14 cellular contexts compared by ENCODE assay signal in genomic region chr1:58818075-58818474, GRCh38. TPM values are rescaled to one million over a fixed set of nuclear protein-coding genes. Genes with fewer than 3 reads are reported as not detected.
A peak's percentile ranks its signal among the peaks of the same experiment; 100 is the strongest.
DNase-seq lines count a peak whose midpoint lies in the region; ATAC-seq, FAIRE-seq and TF ChIP-seq lines count a peak whose summit lies in the region.
"Had no signal": no experiment of that assay in that cellular context is flagged by ENCODE, and none has a peak within 500 bp of the region (broad histone marks: within the 10 kb centered on the region; RNA-seq: fewer than 3 reads in every experiment).

No MANE protein-coding gene starts in this region.

- H3K9me1 ChIP-seq in endothelial cell of umbilical vein (replicated peaks; ENCODE audit: control insufficient read depth, extremely low read depth, insufficient read depth, low read length) = no peaks in the 10 kb centered on the region

- H3K4me1 ChIP-seq in PC-9 (replicated peaks; ENCODE audit: insufficient read depth) (peaks cover 56% of the 10 kb centered on the region), endothelial cell of umbilical vein (ENCODE audit: control insufficient read depth, extremely low read depth, insufficient read depth, low read length) (peaks cover 65% of the 10 kb centered on the region)

- no peaks in the 10 kb centered on the region for H3K36me3 ChIP-seq in PC-9 (ENCODE audit: low read depth)
- no peaks in the 10 kb centered on the region for H3K36me3 ChIP-seq in endothelial cell of umbilical vein (ENCODE audit: control insufficient read depth in 2 of 2, extremely low read depth in 1 of 2, insufficient read depth in 2 of 2, low read length in 2 of 2)
- no peaks in the 10 kb centered on the region for H3K36me3 ChIP-seq in WERI-Rb-1

- POLR2A ChIA-PET in PC-9 (lab: Charles Lee; ENCODE audit: unreplicated experiment) (interaction anchor here (0.6 to 1.1 kb wide), 5 partner anchors 32 to 245 kb away, joined by 3 to 11 read pairs (median 3); partner anchors contain the start of gene JUN), endothelial cell of umbilical vein (lab: Charles Lee) (interaction anchor here (1.1 to 1.2 kb wide), 2 partner anchors 34 to 65 kb away, joined by 3 to 4 read pairs; partner anchors contain the start of gene JUN)

- peak overlapping the region; percentile 93 for H3K4me2 ChIP-seq in PC-9
- H3K4me2 ChIP-seq in endothelial cell of umbilical vein (ENCODE audit: insufficient read depth, low read length) = peak overlapping the region; percentile 60

- intact Hi-C loops in PC-9 (cut with micrococcal nuclease; ENCODE audit: unreplicated experiment) = loop anchor here (10.0 kb wide), 1 partner anchor 207 kb away; no protein-coding TSS in a partner anchor
- intact Hi-C loops in endothelial cell of umbilical vein (cut with micrococcal nuclease) = loop anchor here (5.0 kb wide), 2 partner anchors 309 to 324 kb away; no protein-coding TSS in a partner anchor

- DNase-seq in DMS 273 (lab: John Stamatoyannopoulos, UW; ENCODE audit: unreplicated experiment) = peak; percentile 58
- no peak for DNase-seq in DMS 273 treated with DMSO at 0.1 percent for 48 hours (lab: John Stamatoyannopoulos, UW)
- peak; percentile 66 to 88 for DNase-seq in PC-9
- DNase-seq in endothelial cell of umbilical vein (ENCODE audit: low read depth, low spot score) = peak; percentile 91
- DNase-seq in renal cortical epithelial cell (ENCODE audit: low read depth) = peak; percentile 52
- DNase-seq in WERI-Rb-1 = no peak
- DNase-seq: activated CD4-positive, CD25-positive, alpha-beta regulatory T cell treated with anti-CD3 and anti-CD28 coated beads, Interleukin-2, amount 50 U/mL, for 72 hours; cerebellar nuclear complex; NCI-H2107; Right ventricle myocardium superior; stimulated activated naive CD4-positive, alpha-beta T cell had no signal

- H4K20me1 ChIP-seq in PC-9 (ENCODE audit: insufficient read depth) = no peaks in the 10 kb centered on the region
- no peaks in the 10 kb centered on the region for H4K20me1 ChIP-seq in endothelial cell of umbilical vein (replicated peaks; ENCODE audit: control insufficient read depth, extremely low read depth, insufficient read depth, low read length)

- H3K4me3 ChIP-seq in PC-9 (no peak overlapping the region), endothelial cell of umbilical vein (replicated peaks in 1 of 3; ENCODE audit: insufficient read depth in 1 of 3, low read depth in 1 of 3, low read length in 3 of 3) (no peak overlapping the region), WERI-Rb-1 (ENCODE audit: low read depth, low read length) (no peak overlapping the region)

- TF ChIP-seq CTCF in PC-9 (conservative IDR thresholded peaks at IDR 0.05) (no peak), endothelial cell of umbilical vein (IDR thresholded peaks at IDR 0.05; ENCODE audit: extremely low read depth in 1 of 2, insufficient read depth in 1 of 2, low read depth in 1 of 2, low read length in 2 of 2) (no peak), WERI-Rb-1 (IDR thresholded peaks at IDR 0.05; ENCODE audit: low read depth, low read length) (no peak)

- H3K9me3 ChIP-seq in PC-9 (ENCODE audit: insufficient read depth, low read depth) (no peaks in the 10 kb centered on the region), endothelial cell of umbilical vein (replicated peaks; ENCODE audit: control insufficient read depth, insufficient read depth, low read length) (no peaks in the 10 kb centered on the region), WERI-Rb-1 (ENCODE audit: severe bottlenecking) (no peaks in the 10 kb centered on the region)

- no peaks in the 10 kb centered on the region for H3K27me3 ChIP-seq in PC-9 (ENCODE audit: insufficient read depth, low read depth)
- no peaks in the 10 kb centered on the region for H3K27me3 ChIP-seq in endothelial cell of umbilical vein (ENCODE audit: control insufficient read depth in 2 of 2, insufficient read depth in 2 of 2, low read length in 2 of 2)
- no peaks in the 10 kb centered on the region for H3K27me3 ChIP-seq in WERI-Rb-1 (ENCODE audit: insufficient read depth, low read depth, severe bottlenecking)

- peak overlapping the region; percentile 12 for H3K9ac ChIP-seq in endothelial cell of umbilical vein (replicated peaks; ENCODE audit: extremely low read depth, insufficient read depth, low read length)

- BruUV-seq in PC-9 (replicated peaks; lab: Mats Ljungman, UMichigan) (no TSS peak), endothelial cell of umbilical vein (replicated peaks; lab: Mats Ljungman, UMichigan) (no TSS peak)

- no peaks in the 10 kb centered on the region for H3K9me2 ChIP-seq in PC-9 (ENCODE audit: insufficient read depth)

- peaks cover 65% of the 10 kb centered on the region for H3F3A ChIP-seq in PC-9 (ENCODE audit: insufficient read depth, low read depth)

- no peak for ATAC-seq in GM18520 (IDR thresholded peaks at IDR 0.05; ENCODE audit: unreplicated experiment)
- no peak for ATAC-seq in HG02623 (IDR thresholded peaks at IDR 0.05; ENCODE audit: unreplicated experiment)

- H3K79me2 ChIP-seq in PC-9 (ENCODE audit: low read depth) (peaks cover 9% of the 10 kb centered on the region; the same call in 1 of the 2 replicates), endothelial cell of umbilical vein (ENCODE audit: control insufficient read depth, insufficient read depth, low read length) (no peaks in the 10 kb centered on the region)

- no peak overlapping the region for H2AFZ ChIP-seq in PC-9
- H2AFZ ChIP-seq in endothelial cell of umbilical vein (ENCODE audit: low read depth, low read length) = no peak overlapping the region

- TF ChIP-seq POLR2A in endothelial cell of umbilical vein (IDR thresholded peaks at IDR 0.05; ENCODE audit: low read depth, low read length) = no peak

- dilution Hi-C loops in endothelial cell of umbilical vein (cut with MboI; ENCODE audit: extremely low pct_ligation_motif_present, low sequenced_read_pairs) = no loop called here

- H3K27ac ChIP-seq in PC-9 = peak overlapping the region; percentile 99
- peak overlapping the region; percentile 100 for H3K27ac ChIP-seq in endothelial cell of umbilical vein (ENCODE audit: insufficient read depth, low read depth, low read length)
- no peak overlapping the region for H3K27ac ChIP-seq in WERI-Rb-1
- H3K27ac ChIP-seq: 22Rv1 had no signal

- peak; percentile 85 for FAIRE-seq in endothelial cell of umbilical vein (lab: Jason Lieb, UNC)

- CTCF ChIA-PET in PC-9 (lab: Charles Lee) = interaction anchor here (0.5 kb wide), 1 partner anchor 941 kb away, joined by 3 read pairs; no protein-coding TSS in a partner anchor
- CTCF ChIA-PET in endothelial cell of umbilical vein (lab: Charles Lee) = interaction anchor here (1.0 to 2.9 kb wide), 8 partner anchors 28 to 472 kb away, joined by 3 to 10 read pairs (median 4); no protein-coding TSS in a partner anchor

TF ChIP-seq in endothelial cell of umbilical vein, 7 proteins besides CTCF, POLR2A, EP300 and RAD21:
- TF ChIP-seq FOS (IDR thresholded peaks at IDR 0.05; ENCODE audit: borderline replicate concordance, insufficient read depth, low read length) (peak; percentile 74), JUN (IDR thresholded peaks at IDR 0.05; ENCODE audit: borderline replicate concordance, insufficient read depth, insufficient read length, low read depth) (peak; percentile 75), MYC (IDR thresholded peaks at IDR 0.05; ENCODE audit: low read depth, low read length) (no peak), POLR2AphosphoS5 (IDR thresholded peaks at IDR 0.05; ENCODE audit: insufficient read depth, low read depth, low read length) (peak; percentile 71), GATA2 (IDR thresholded peaks at IDR 0.05; ENCODE audit: insufficient read depth, insufficient read length, low read depth, low read length) (peak; percentile 51), EZH2 (IDR thresholded peaks at IDR 0.05; ENCODE audit: borderline replicate concordance, low read depth, low read length, severe bottlenecking) (no peak), MAX (IDR thresholded peaks at IDR 0.05; ENCODE audit: insufficient read depth, insufficient read length) (no peak)
TF ChIP-seq in endothelial cell of umbilical vein: peak in this region for 4.

RNA-seq across cellular contexts. Expression of gene JUN, which starts 34.2 kb away (rescaled TPM):
- total RNA-seq in PC-9 (2021) = 74.7 and 93.7 TPM in 2 replicates
- 81.1 and 88.3 TPM in 2 replicates for total RNA-seq in endothelial cell of umbilical vein
- polyA plus RNA-seq in endothelial cell of umbilical vein = 80.0 and 89.3 TPM in 2 replicates
- polyA plus RNA-seq in endothelial cell of umbilical vein (2011; cell fraction: cytosol; rRNA removed) = 57.8 and 84.1 TPM in 2 replicates
- 130 and 140 TPM in 2 replicates for polyA plus RNA-seq in endothelial cell of umbilical vein (2011; cell fraction: nucleus; rRNA removed)
- 67.6 and 99.1 TPM in 2 replicates for polyA plus RNA-seq in endothelial cell of umbilical vein (2012)
- 50.1 and 61.0 TPM in 2 replicates for polyA minus RNA-seq in endothelial cell of umbilical vein
- 12.2 TPM for polyA minus RNA-seq in endothelial cell of umbilical vein (2011; cell fraction: cytosol; rRNA and poly(A)+ RNA removed)
- 92.9 and 191 TPM in 2 replicates for polyA minus RNA-seq in endothelial cell of umbilical vein (2011; cell fraction: nucleus; rRNA and poly(A)+ RNA removed)
- total RNA-seq in renal cortical epithelial cell = 104 and 154 TPM in 2 replicates

Comparison
In these comparisons a context has a peak if more than half of its experiments do, and no peak if none do; other contexts are left out.
1. DNase-seq: peak in DMS 273 (single experiment), PC-9 (2 of 2), endothelial cell of umbilical vein (single experiment) and renal cortical epithelial cell (single experiment); none in DMS 273 treated with DMSO at 0.1 percent for 48 hours (single experiment) and WERI-Rb-1 (single experiment).